24 cellular contexts compared by ENCODE assay signal in genomic region chr20:25289886-25290597, GRCh38. TPM values are rescaled to one million over a fixed set of nuclear protein-coding genes. Genes with fewer than 3 reads are reported as not detected.
DNase-seq lines count a peak whose midpoint lies in the region; ATAC-seq, FAIRE-seq and TF ChIP-seq lines count a peak whose summit lies in the region.
"Had no signal": no experiment of that assay in that cellular context is flagged by ENCODE, and none has a peak within 500 bp of the region (broad histone marks: within the 10 kb centered on the region; RNA-seq: fewer than 3 reads in every experiment).

No MANE protein-coding gene starts in this region.

- no peaks in the 10 kb centered on the region for H3K9me3 Mint-ChIP-seq in endodermal cell
- no peaks in the 10 kb centered on the region for H3K9me3 Mint-ChIP-seq in stimulated activated effector memory CD8-positive, alpha-beta T cell treated with anti-CD3 and anti-CD28 coated beads, Interleukin-12 subunit alpha, Interleukin-12 subunit beta, amount 100 ng/mL, for 72 hours
- H3K9me3 Mint-ChIP-seq: activated CD4-positive, alpha-beta memory T cell treated with anti-CD3 and anti-CD28 coated beads, Interleukin-2, amount 10 ng/mL, durations not matched to agents 7 days and 5 days; naive B cell had no signal

- H3K27me3 Mint-ChIP-seq in endodermal cell (ENCODE audit: insufficient read depth) = no peaks in the 10 kb centered on the region
- H3K27me3 Mint-ChIP-seq: activated CD4-positive, alpha-beta memory T cell treated with anti-CD3 and anti-CD28 coated beads, Interleukin-2, amount 10 ng/mL, durations not matched to agents 7 days and 5 days; naive B cell had no signal

- no peak overlapping the region for H2AFZ ChIP-seq in HepG2 (ENCODE audit: low read length)

- H3K27ac ChIP-seq in right atrium auricular region (no peak overlapping the region), endodermal cell (ENCODE audit: low read depth, low read length) (no peak overlapping the region), HepG2 (ENCODE audit: extremely low read length, insufficient read depth, low read length) (no peak overlapping the region)
- H3K27ac ChIP-seq: BLaER1 treated with 17β-estradiol and CSF1 and Interleukin-3, amounts not matched to agents 10 nM and 100 nM; gastrocnemius medialis; HL-60 had no signal

- peak; percentile 34 for DNase-seq in Right ventricle myocardium superior
- DNase-seq in right atrium auricular region (ENCODE audit: low spot score) = no peak
- no peak for DNase-seq in endodermal cell
- DNase-seq in HepG2 (ENCODE audit: low spot score) = no peak
- no peak for DNase-seq in stimulated activated effector memory CD8-positive, alpha-beta T cell treated with anti-CD3 and anti-CD28 coated beads, Interleukin-12 subunit alpha, Interleukin-12 subunit beta, amount 100 ng/mL, for 72 hours (ENCODE audit: low spot score in 2 of 2)
- no peak for DNase-seq in GM12892 (ENCODE audit: insufficient read length)
- DNase-seq in NCI-H1092 (lab: John Stamatoyannopoulos, UW) = no peak
- DNase-seq: activated CD4-positive, alpha-beta memory T cell treated with anti-CD3 and anti-CD28 coated beads, Interleukin-2, amount 10 ng/mL, durations not matched to agents 7 days and 5 days; activated naive CD4-positive, alpha-beta T cell; amniotic stem cell; central memory CD4-positive, alpha-beta T cell; EL; GOT3; mesenchymal stem cell; naive B cell; NCI-H510A; stimulated activated CD4-positive, alpha-beta T cell treated with anti-CD3 and anti-CD28 coated beads, Interleukin-1b, Interleukin-23, amount 100 ng/mL, for 48 hours; T-helper 9 cell had no signal

- POLR2A ChIA-PET in HepG2 (lab: Yijun Ruan, JAX) = no interaction called here

- no peak overlapping the region for H3K4me3 Mint-ChIP-seq in endodermal cell
- no peak overlapping the region for H3K4me3 Mint-ChIP-seq in stimulated activated effector memory CD8-positive, alpha-beta T cell treated with anti-CD3 and anti-CD28 coated beads, Interleukin-12 subunit alpha, Interleukin-12 subunit beta, amount 100 ng/mL, for 72 hours
- H3K4me3 Mint-ChIP-seq: activated CD4-positive, alpha-beta memory T cell treated with anti-CD3 and anti-CD28 coated beads, Interleukin-2, amount 10 ng/mL, durations not matched to agents 7 days and 5 days; naive B cell had no signal

- H3K4me3 ChIP-seq in right atrium auricular region = no peak overlapping the region
- H3K4me3 ChIP-seq in endodermal cell (ENCODE audit: low read length) = no peak overlapping the region
- no peak overlapping the region for H3K4me3 ChIP-seq in HepG2 (replicated peaks in 1 of 3; ENCODE audit: insufficient read depth in 1 of 3, low read depth in 2 of 3, low read length in 3 of 3)
- H3K4me3 ChIP-seq: BLaER1 treated with 17β-estradiol and CSF1 and Interleukin-3, amounts not matched to agents 10 nM and 100 nM; gastrocnemius medialis had no signal

- no peak for TF ChIP-seq EP300 in HepG2 (IDR thresholded peaks at IDR 0.05; ENCODE audit: low read depth in 2 of 2, low read length in 2 of 2)
- no peak for TF ChIP-seq EP300 in HepG2 (CRISPR knock-in tag; IDR thresholded peaks at IDR 0.05; ENCODE audit: borderline replicate concordance)

- ATAC-seq in Right ventricle myocardium superior (ENCODE audit: poor library complexity) = no peak
- ATAC-seq in HepG2 = no peak
- no peak for ATAC-seq in stimulated activated effector memory CD8-positive, alpha-beta T cell treated with anti-CD3 and anti-CD28 coated beads, Interleukin-12 subunit alpha, Interleukin-12 subunit beta, amount 100 ng/mL, for 72 hours
- no peak for ATAC-seq in HG03159 (IDR thresholded peaks at IDR 0.05; ENCODE audit: unreplicated experiment)
- ATAC-seq: gastrocnemius medialis had no signal

- WGBS in endodermal cell (ENCODE audit: insufficient coverage in 1 of 2, insufficient read length in 1 of 2), 2 experiments = 91 to 92% methylated on average over 16 to 24 of the region's 24 CpGs
- WGBS in HepG2 (ENCODE audit: low lambda C conversion rate) = 95% methylated on average over 24 of the region's 24 CpGs

- TF ChIP-seq RAD21 in HepG2 (CRISPR knock-in tag; IDR thresholded peaks at IDR 0.05) = no peak

- H3K4me1 Mint-ChIP-seq in endodermal cell = peaks cover 5% of the 10 kb centered on the region
- H3K4me1 Mint-ChIP-seq in stimulated activated effector memory CD8-positive, alpha-beta T cell treated with anti-CD3 and anti-CD28 coated beads, Interleukin-12 subunit alpha, Interleukin-12 subunit beta, amount 100 ng/mL, for 72 hours = peaks cover 5% of the 10 kb centered on the region
- H3K4me1 Mint-ChIP-seq: activated CD4-positive, alpha-beta memory T cell treated with anti-CD3 and anti-CD28 coated beads, Interleukin-2, amount 10 ng/mL, durations not matched to agents 7 days and 5 days had no signal

- CTCF ChIA-PET in HepG2 (lab: Yijun Ruan, JAX; ENCODE audit: low intra/inter-chr PET ratio, low total read pairs) = no interaction called here

- BruUV-seq in HepG2 (replicated peaks; lab: Mats Ljungman, UMichigan) = no TSS peak

- no peaks in the 10 kb centered on the region for H4K20me1 ChIP-seq in HepG2 (ENCODE audit: insufficient read depth, low read length)

- FAIRE-seq in HepG2 (lab: Jason Lieb, UNC) (no peak), GM12892 (lab: Jason Lieb, UNC) (no peak)
- FAIRE-seq: D721Med, urothelium cell line had no signal

- H3K4me1 ChIP-seq in right atrium auricular region (peaks cover 0 to 36% of the 10 kb centered on the region in 2 donors), endodermal cell (ENCODE audit: control insufficient read depth, insufficient read depth, low read length) (peaks cover 6% of the 10 kb centered on the region), HepG2 (ENCODE audit: insufficient read depth, low read length) (0 out of 2 replicates have a peak, but pooled peaks cover 5% of the 10 kb centered on the region)

- H3K9ac ChIP-seq in endodermal cell (ENCODE audit: extremely low read depth, low read length, poor library complexity, severe bottlenecking) (no peak overlapping the region), HepG2 (ENCODE audit: insufficient read depth, low read depth, low read length) (no peak overlapping the region)

- no peaks in the 10 kb centered on the region for H3K9me3 ChIP-seq in right atrium auricular region
- no peaks in the 10 kb centered on the region for H3K9me3 ChIP-seq in endodermal cell (ENCODE audit: control insufficient read depth, low read length)
- H3K9me3 ChIP-seq in HepG2 (ENCODE audit: low read length) = no peaks in the 10 kb centered on the region
- H3K9me3 ChIP-seq: BLaER1 treated with 17β-estradiol and CSF1 and Interleukin-3, amounts not matched to agents 10 nM and 100 nM; gastrocnemius medialis had no signal

- intact Hi-C loops in Right ventricle myocardium superior (cut with DNase I) = loop anchor here (5.0 kb wide), 1 partner anchor 33 kb away; no protein-coding TSS in a partner anchor
- intact Hi-C loops in HepG2 (cut with micrococcal nuclease; ENCODE audit: unreplicated experiment) = loop anchor here (5.0 to 10.0 kb wide), 2 partner anchors 105 to 298 kb away; partner anchors contain the start of genes ABHD12 and APMAP

- no peak for TF ChIP-seq POLR2A in HepG2 (IDR thresholded peaks at IDR 0.05; ENCODE audit: insufficient read depth in 1 of 2, low read depth in 2 of 2, low read length in 2 of 2)
- no peak for TF ChIP-seq POLR2A in GM12892 (IDR thresholded peaks at IDR 0.05; ENCODE audit: low read depth, low read length)

- peak overlapping the region; percentile 35 for H3K27ac Mint-ChIP-seq in endodermal cell
- H3K27ac Mint-ChIP-seq in stimulated activated effector memory CD8-positive, alpha-beta T cell treated with anti-CD3 and anti-CD28 coated beads, Interleukin-12 subunit alpha, Interleukin-12 subunit beta, amount 100 ng/mL, for 72 hours = peak overlapping the region; percentile 78
- H3K27ac Mint-ChIP-seq: activated CD4-positive, alpha-beta memory T cell treated with anti-CD3 and anti-CD28 coated beads, Interleukin-2, amount 10 ng/mL, durations not matched to agents 7 days and 5 days had no signal

- H3K4me2 ChIP-seq in HepG2 (ENCODE audit: low read depth, low read length) = no peak overlapping the region
- H3K4me2 ChIP-seq: BLaER1 treated with 17β-estradiol and CSF1 and Interleukin-3, amounts not matched to agents 10 nM and 100 nM had no signal

- H3K79me2 ChIP-seq in HepG2 (ENCODE audit: insufficient read depth, low read length) = no peaks in the 10 kb centered on the region

- in situ Hi-C loops in HepG2 (cut with HindIII; ENCODE audit: extremely low pct_ligation_motif_present, low pct_unique_long_range_greater_than_20kb) = loop anchor here (10.0 kb wide), 1 partner anchor 295 kb away; the partner anchor contains the start of gene APMAP

- peaks cover 78% of the 10 kb centered on the region for H3K36me3 ChIP-seq in right atrium auricular region
- peaks cover 44% of the 10 kb centered on the region for H3K36me3 ChIP-seq in endodermal cell (ENCODE audit: control insufficient read depth, insufficient read depth, low read length)
- peaks cover 33 to 56% of the 10 kb centered on the region in 2 experiments for H3K36me3 ChIP-seq in HepG2 (replicated peaks in 1 of 2; ENCODE audit: control insufficient read depth in 1 of 2, insufficient read depth in 2 of 2, low read length in 2 of 2)

- H3K36me3 Mint-ChIP-seq in endodermal cell (ENCODE audit: low read depth) = peaks cover 50% of the 10 kb centered on the region
- peaks cover 69% of the 10 kb centered on the region for H3K36me3 Mint-ChIP-seq in stimulated activated effector memory CD8-positive, alpha-beta T cell treated with anti-CD3 and anti-CD28 coated beads, Interleukin-12 subunit alpha, Interleukin-12 subunit beta, amount 100 ng/mL, for 72 hours

- H3K27me3 ChIP-seq in right atrium auricular region = no peaks in the 10 kb centered on the region
- H3K27me3 ChIP-seq in endodermal cell (ENCODE audit: control insufficient read depth, insufficient read depth, low read length, poor library complexity, severe bottlenecking) = no peaks in the 10 kb centered on the region
- H3K27me3 ChIP-seq in HepG2 (ENCODE audit: control insufficient read depth in 1 of 2, insufficient read depth in 2 of 2, low read length in 2 of 2) = no peaks in the 10 kb centered on the region
- H3K27me3 ChIP-seq: BLaER1 treated with 17β-estradiol and CSF1 and Interleukin-3, amounts not matched to agents 10 nM and 100 nM; gastrocnemius medialis had no signal

- no peak for TF ChIP-seq CTCF in right atrium auricular region (IDR thresholded peaks at IDR 0.05)
- no peak for TF ChIP-seq CTCF in endodermal cell (conservative IDR thresholded peaks at IDR 0.05)
- no peak for TF ChIP-seq CTCF in HepG2 (CRISPR knock-in tag; IDR thresholded peaks at IDR 0.05)

RNA-seq across cellular contexts. Expression of gene PYGB, which starts 42.2 kb away (rescaled TPM):
- total RNA-seq in Right ventricle myocardium superior = 170 TPM
- 100 to 1,000 TPM; 145 to 174 TPM for total RNA-seq in right atrium auricular region
- 10 to 100 TPM; 59.3 to 66.8 TPM for total RNA-seq in endodermal cell
- polyA plus RNA-seq in endodermal cell (2013, experiment 1 of 2) = 48.4 TPM
- polyA plus RNA-seq in endodermal cell (2013, experiment 2 of 2) = 48.7 TPM
- total RNA-seq in HepG2 (2016; rRNA removed; fragmentation: Illumina TruSeq; extraction: Trizol) = 82.0 and 86.3 TPM in 2 replicates
- 5.4 and 6.5 TPM in 2 replicates for total RNA-seq in HepG2 (2016; cell fraction: cytosol; rRNA removed; fragmentation: Illumina TruSeq; extraction: Trizol; ENCODE audit: low read depth)
- 69.1 and 89.6 TPM in 2 replicates for total RNA-seq in HepG2 (2016; cell fraction: insoluble cytoplasmic fraction; rRNA removed; fragmentation: Illumina TruSeq; extraction: Trizol)
- total RNA-seq in HepG2 (2016; cell fraction: membrane; rRNA removed; fragmentation: Illumina TruSeq; extraction: Trizol) = 18.0 and 19.5 TPM in 2 replicates
- 59.8 and 63.0 TPM in 2 replicates for total RNA-seq in HepG2 (2016; cell fraction: nucleus; rRNA removed; fragmentation: Illumina TruSeq; extraction: Trizol)
- 24.2 and 37.5 TPM in 2 replicates for polyA plus RNA-seq in HepG2 (2011; rRNA removed)
- polyA plus RNA-seq in HepG2 (2011; cell fraction: cytosol; rRNA removed) = 24.4 and 27.4 TPM in 2 replicates
- polyA plus RNA-seq in HepG2 (2011; cell fraction: nucleus; rRNA removed) = 111 and 112 TPM in 2 replicates
- 26.9 and 46.5 TPM in 2 replicates for polyA plus RNA-seq in HepG2 (2012)
- polyA plus RNA-seq in HepG2 (2016; cell fraction: cytosol; fragmentation: Illumina TruSeq; extraction: Trizol; ENCODE audit: low read depth) = 3.5 TPM in 2 replicates
- polyA plus RNA-seq in HepG2 (2016; cell fraction: insoluble cytoplasmic fraction; fragmentation: Illumina TruSeq; extraction: Trizol; ENCODE audit: low read depth) = 45.7 and 58.6 TPM in 2 replicates
- polyA plus RNA-seq in HepG2 (2016; cell fraction: membrane; fragmentation: Illumina TruSeq; extraction: Trizol; ENCODE audit: low read depth) = 7.2 and 9.8 TPM in 2 replicates
- 79.7 and 85.5 TPM in 2 replicates for polyA plus RNA-seq in HepG2 (2016; cell fraction: nucleus; fragmentation: Illumina TruSeq; extraction: Trizol; ENCODE audit: insufficient read depth, low read depth)
- 26.5 and 80.5 TPM in 2 replicates for polyA minus RNA-seq in HepG2 (2011; rRNA and poly(A)+ RNA removed; ENCODE audit: low replicate concordance)
- polyA minus RNA-seq in HepG2 (2011; cell fraction: cytosol; rRNA and poly(A)+ RNA removed) = 36.1 and 38.1 TPM in 2 replicates
- polyA minus RNA-seq in HepG2 (2011; cell fraction: nucleus; rRNA and poly(A)+ RNA removed) = 27.9 and 31.3 TPM in 2 replicates
- polyA plus RNA-seq in GM12892 (2012; ENCODE audit: missing spikeins) = 9.1 TPM
